Comparison of ENCODE assay signal across 8 cellular contexts in the genomic region with DNA sequence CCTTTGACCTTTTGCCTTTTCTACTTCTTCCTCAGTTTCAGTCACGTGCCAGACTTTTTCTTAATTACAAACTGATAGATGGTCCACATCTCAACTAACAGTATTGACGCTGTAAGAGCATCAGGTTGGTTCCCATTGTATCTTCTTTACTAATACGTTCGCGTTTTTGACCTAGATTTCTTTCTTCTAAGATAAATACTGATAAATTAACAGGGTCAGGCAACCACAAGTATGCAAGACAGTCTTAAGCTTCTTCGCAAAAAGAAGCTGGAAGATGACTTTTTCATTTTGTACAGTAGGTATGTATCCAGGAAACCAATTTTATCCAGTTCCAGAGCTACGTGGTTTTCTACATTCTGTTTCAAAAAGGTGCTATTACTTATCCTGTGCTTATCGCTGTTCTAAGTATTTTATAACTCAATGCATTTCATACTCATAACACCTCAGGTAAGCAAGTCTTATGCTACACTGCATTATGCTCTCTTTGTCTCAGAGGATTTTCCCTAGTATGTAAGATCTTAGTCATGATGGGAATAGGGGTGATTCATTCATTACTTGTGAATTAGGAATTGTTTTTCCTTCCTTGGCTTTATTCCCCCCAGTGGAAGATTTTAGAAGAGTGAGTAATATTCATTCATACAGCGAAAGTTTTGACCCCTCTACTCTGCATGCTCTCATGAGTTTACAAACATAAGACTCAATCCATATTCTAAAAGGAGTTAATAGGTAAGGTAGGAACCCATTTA. TPM values are rescaled to one million over a fixed set of nuclear protein-coding genes. Genes with fewer than 3 reads are reported as not detected.
DNase-seq lines count a peak whose midpoint lies in the region; ATAC-seq, FAIRE-seq and TF ChIP-seq lines count a peak whose summit lies in the region.

No MANE protein-coding gene starts in this region.

- no peak for DNase-seq in GM12891 (ENCODE audit: insufficient read length, low spot score)
- DNase-seq in RKO (ENCODE audit: low spot score), result peak; percentile 98
- peak; percentile 76 for DNase-seq in epithelial cell of proximal tubule (ENCODE audit: low read depth)
- no peak for DNase-seq in omental fat pad (ENCODE audit: low spot score)
- DNase-seq in NCI-H1417 treated with DMSO at 0.1 percent for 48 hours (lab: John Stamatoyannopoulos, UW), result no peak

- TF ChIP-seq CTCF in epithelial cell of proximal tubule (conservative IDR thresholded peaks at IDR 0.05; ENCODE audit: low read depth, low read length), result no peak
- TF ChIP-seq CTCF in omental fat pad (IDR thresholded peaks at IDR 0.05), result no peak

- no peak for TF ChIP-seq POLR2A in GM12891 (IDR thresholded peaks at IDR 0.05; ENCODE audit: low read depth, low read length)

- H3K4me3 ChIP-seq in epithelial cell of proximal tubule (ENCODE audit: low read depth, low read length), result peak overlapping the region; percentile 76

- peak; percentile 44 for ATAC-seq in omental fat pad (ENCODE audit: low FRiP score)
- ATAC-seq in GM21619 (IDR thresholded peaks at IDR 0.05; ENCODE audit: unreplicated experiment), result no peak
- no peak for ATAC-seq in GM18909 (IDR thresholded peaks at IDR 0.05; ENCODE audit: poor library complexity, unreplicated experiment)
- no peak for ATAC-seq in GM21526 (IDR thresholded peaks at IDR 0.05; ENCODE audit: low FRiP score, unreplicated experiment)

- FAIRE-seq in GM12891 (lab: Jason Lieb, UNC), result peak; percentile 66

TF ChIP-seq in GM12891, 5 proteins besides CTCF, POLR2A, EP300 and RAD21:
- no peak for TF ChIP-seq PAX5 (IDR thresholded peaks at IDR 0.05; ENCODE audit: insufficient read depth, low read length, severe bottlenecking)
- TF ChIP-seq TAF1 (IDR thresholded peaks at IDR 0.05; ENCODE audit: low read depth, low read length), result no peak
- no peak for TF ChIP-seq POLR2AphosphoS5 (IDR thresholded peaks at IDR 0.05; ENCODE audit: low read depth, low read length)
- no peak for TF ChIP-seq SPI1 (IDR thresholded peaks at IDR 0.05; ENCODE audit: low read depth, low read length)
- TF ChIP-seq POU2F2 (IDR thresholded peaks at IDR 0.05; ENCODE audit: low read depth, low read length), result no peak
TF ChIP-seq in GM12891: peak in this region for 0.

RNA-seq across cellular contexts. Expression of a gene that starts 1.0 kb away (rescaled TPM):
- polyA plus RNA-seq in GM12891 (2012; ENCODE audit: low read depth, missing spikeins), result 6.6 TPM
- total RNA-seq in epithelial cell of proximal tubule, result 10.5 and 14.2 TPM in 2 replicates
- total RNA-seq in omental fat pad, result 1 to 10 TPM; 3.5 to 9.0 (median 4.8) TPM

RNA-seq across cellular contexts. Expression of a gene that starts 1.0 kb away (rescaled TPM):
- polyA plus RNA-seq in GM12891 (2012; ENCODE audit: low read depth, missing spikeins), result 8.4 TPM
- total RNA-seq in epithelial cell of proximal tubule (23.1 and 31.4 TPM in 2 replicates), omental fat pad (10 to 100 TPM; 34.8 to 74.1 (median 41.2) TPM)

RNA-seq across cellular contexts. Expression of a gene that starts 15.3 kb away (rescaled TPM):
- polyA plus RNA-seq in GM12891 (2012; ENCODE audit: low read depth, missing spikeins), result 11.3 TPM
- total RNA-seq in epithelial cell of proximal tubule (53.9 and 73.5 TPM in 2 replicates), omental fat pad (100 to 1,000 TPM in 3 of 4 donors, 10 to 100 TPM in 1; 95.8 to 154 (median 121) TPM)

Comparison
In these comparisons a context has a peak if more than half of its experiments do, and no peak if none do; other contexts are left out.
1. DNase-seq: peak in RKO (single experiment) and epithelial cell of proximal tubule (single experiment); none in GM12891 (single experiment), omental fat pad (single experiment) and NCI-H1417 treated with DMSO at 0.1 percent for 48 hours (single experiment).